In genomic region chr6:1164600-1164999, GRCh38 we compare ENCODE assay signal across 25 cellular contexts.
DNase-seq lines count a peak whose midpoint lies in the region; ATAC-seq lines count a peak whose summit lies in the region.
"Had no signal": no experiment of that assay in that cellular context is flagged by ENCODE, and none has a peak within 500 bp of the region (broad histone marks: within the 10 kb centered on the region; RNA-seq: fewer than 3 reads in every experiment).

No MANE protein-coding gene starts in this region.

- peak; percentile 96 for DNase-seq in COLO829 (ENCODE audit: low spot score)
- DNase-seq in SW480 (ENCODE audit: low spot score): peak; percentile 25
- peak; percentile 36 for DNase-seq in inferior parietal cortex (ENCODE audit: extremely low spot score)
- DNase-seq in putamen (ENCODE audit: low spot score): peak; percentile 68
- no peak for DNase-seq in SIG-M5 (lab: John Stamatoyannopoulos, UW)
- DNase-seq in NCI-H187 treated with DMSO at 0.1 percent for 48 hours (lab: John Stamatoyannopoulos, UW): no peak
- DNase-seq: ACHN; activated CD4-positive, alpha-beta T cell treated with anti-CD3 and anti-CD28 coated beads for 1 hour; activated CD8-positive, alpha-beta T cell treated with anti-CD3 and anti-CD28 coated beads for 36 hours; Calu3; DMS79 treated with DMSO at 0.1 percent for 48 hours; HCEC 1CT; KBM-7; MG63; naive thymus-derived CD4-positive, alpha-beta T cell; NCI-H2081; NCI-H2227 treated with DMSO at 0.1 percent for 48 hours; NCI-H748 treated with DMSO at 0.1 percent for 48 hours; psoas muscle; small intestine; stimulated activated naive CD8-positive, alpha-beta T cell treated with anti-CD3 and anti-CD28 coated beads, Interleukin-15, amount 100 ng/mL, for 72 hours; T-helper 17 cell; thyroid gland had no signal

- no peak for ATAC-seq in HG02938 (IDR thresholded peaks at IDR 0.05; ENCODE audit: unreplicated experiment)
- ATAC-seq: activated CD8-positive, alpha-beta T cell treated with anti-CD3 and anti-CD28 coated beads for 36 hours; activated naive CD4-positive, alpha-beta T cell treated with anti-CD3 and anti-CD28 coated beads, Interleukin-2, amount 50 U/mL, for 72 hours; naive thymus-derived CD4-positive, alpha-beta T cell; psoas muscle; stimulated activated naive CD8-positive, alpha-beta T cell treated with anti-CD3 and anti-CD28 coated beads, Interleukin-15, amount 100 ng/mL, for 72 hours; T-helper 17 cell had no signal

Comparison
In these comparisons a context has a peak if more than half of its experiments do, and no peak if none do; other contexts are left out.
1. DNase-seq: peak in COLO829 (single experiment), SW480 (single experiment), inferior parietal cortex (single experiment) and putamen (single experiment); none in SIG-M5 (single experiment) and NCI-H187 treated with DMSO at 0.1 percent for 48 hours (single experiment).